ENCODE assay signal across 20 cellular contexts in genomic region chr1:151132676-151133338, GRCh38. TPM values are rescaled to one million over a fixed set of nuclear protein-coding genes. Genes with fewer than 3 reads are reported as not detected.
A peak's percentile ranks its signal among the peaks of the same experiment; 100 is the strongest.
DNase-seq lines count a peak whose midpoint lies in the region; ATAC-seq and TF ChIP-seq lines count a peak whose summit lies in the region.
"Had no signal": no experiment of that assay in that cellular context is flagged by ENCODE, and none has a peak within 500 bp of the region (broad histone marks: within the 10 kb centered on the region; RNA-seq: fewer than 3 reads in every experiment).

No MANE protein-coding gene starts in this region.

- H3K4me3 ChIP-seq in ACC112 (ENCODE audit: low read depth, low read length) (no peak overlapping the region), iPS-15b (ENCODE audit: low read depth, low read length) (peak overlapping the region; percentile 42), trophoblast cell (ENCODE audit: low read depth, low read length) (no peak overlapping the region), PC-9 (no peak overlapping the region)

- CTCF ChIA-PET in PC-9 (lab: Charles Lee): no interaction called here

- H3K4me2 ChIP-seq in trophoblast cell (ENCODE audit: low read length): peak overlapping the region; percentile 81
- no peak overlapping the region for H3K4me2 ChIP-seq in PC-9
- H3K4me2 ChIP-seq: KMS-11 had no signal

- no peak overlapping the region for H3K27ac ChIP-seq in ACC112 (ENCODE audit: low read depth, low read length)
- H3K27ac ChIP-seq in trophoblast cell (ENCODE audit: low read depth, low read length): no peak overlapping the region
- H3K27ac ChIP-seq in PC-9: no peak overlapping the region
- H3K27ac ChIP-seq: HL-60, KMS-11, pancreas had no signal

- H3K9me3 ChIP-seq in iPS-15b (ENCODE audit: control insufficient read depth, insufficient read depth, low read length) (no peaks in the 10 kb centered on the region), trophoblast cell (ENCODE audit: insufficient read depth, low read depth, low read length) (peaks cover 7% of the 10 kb centered on the region), PC-9 (ENCODE audit: insufficient read depth, low read depth) (no peaks in the 10 kb centered on the region)
- H3K9me3 ChIP-seq: pancreas had no signal

- H4K91ac ChIP-seq in trophoblast cell (ENCODE audit: low read depth, low read length): no peak overlapping the region

- no peak overlapping the region for H4K8ac ChIP-seq in trophoblast cell (ENCODE audit: low read depth, low read length)

- POLR2A ChIA-PET in PC-9 (lab: Charles Lee; ENCODE audit: unreplicated experiment): no interaction called here

- H3K4me1 ChIP-seq in ACC112 (ENCODE audit: control insufficient read depth, insufficient read depth, low read length, unreplicated experiment) (peaks cover 6% of the 10 kb centered on the region), iPS-15b (ENCODE audit: control insufficient read depth, insufficient read depth, low read length) (no peaks in the 10 kb centered on the region), trophoblast cell (ENCODE audit: control insufficient read depth in 1 of 2, insufficient read depth in 2 of 2, low read length in 2 of 2) (peaks cover 10 to 17% of the 10 kb centered on the region in 2 experiments), PC-9 (replicated peaks; ENCODE audit: insufficient read depth) (no peaks in the 10 kb centered on the region)
- H3K4me1 ChIP-seq: pancreas had no signal

- no peak overlapping the region for H3K4ac ChIP-seq in trophoblast cell (ENCODE audit: low read depth, low read length)

- peak; percentile 7 for DNase-seq in HuH-7.5 (ENCODE audit: low spot score)
- DNase-seq in trophoblast cell: no peak
- no peak for DNase-seq in amniotic stem cell (lab: John Stamatoyannopoulos, UW)
- DNase-seq in PC-9: no peak
- no peak for DNase-seq in NCI-H1436 treated with DMSO at 0.1 percent for 48 hours (lab: John Stamatoyannopoulos, UW)
- DNase-seq: activated CD4-positive, alpha-beta T cell treated with anti-CD3 and anti-CD28 coated beads for 1 hour; activated gamma-delta T cell treated with Interleukin-2 at 50 U/mL for 16 hours; CD8-positive, alpha-beta memory T cell; cerebellar nuclear complex; foreskin melanocyte; NCI-H1436; NCI-H345 had no signal

- intact Hi-C loops in PC-9 (cut with micrococcal nuclease; ENCODE audit: unreplicated experiment): no loop called here

- no peak overlapping the region for H3K18ac ChIP-seq in trophoblast cell (ENCODE audit: low read length)

- no peak overlapping the region for H2BK120ac ChIP-seq in trophoblast cell (ENCODE audit: insufficient read depth, low read length, poor library complexity)

- H4K12ac ChIP-seq in trophoblast cell (ENCODE audit: low read depth, low read length): no peak overlapping the region

- H3K79me2 ChIP-seq in ACC112 (ENCODE audit: control insufficient read depth, insufficient read depth, low read length, unreplicated experiment): no peaks in the 10 kb centered on the region
- no peaks in the 10 kb centered on the region for H3K79me2 ChIP-seq in trophoblast cell (ENCODE audit: control insufficient read depth, insufficient read depth, low read length, poor library complexity)
- H3K79me2 ChIP-seq in PC-9 (ENCODE audit: low read depth): no peaks in the 10 kb centered on the region

- WGBS in trophoblast cell (ENCODE audit: extremely low coverage, insufficient coverage, insufficient read length): no CpG with 5 or more reads among the region's 77 CpGs

- H4K20me1 ChIP-seq in PC-9 (ENCODE audit: insufficient read depth): no peaks in the 10 kb centered on the region

- peaks cover 25% of the 10 kb centered on the region for H3K27me3 ChIP-seq in ACC112 (ENCODE audit: insufficient read depth, low read length)
- peaks cover 6% of the 10 kb centered on the region for H3K27me3 ChIP-seq in iPS-15b (ENCODE audit: control insufficient read depth, insufficient read depth, low read length)
- H3K27me3 ChIP-seq in trophoblast cell (ENCODE audit: insufficient read depth, low read length): peaks cover 22% of the 10 kb centered on the region
- peaks cover 18% of the 10 kb centered on the region; the same call in 1 of the 2 replicates for H3K27me3 ChIP-seq in PC-9 (ENCODE audit: insufficient read depth, low read depth)

- no peak overlapping the region for H2AK5ac ChIP-seq in trophoblast cell (ENCODE audit: low read length)

- no peak overlapping the region for H2BK12ac ChIP-seq in trophoblast cell (ENCODE audit: low read length)

- peak overlapping the region; percentile 33 for H2AFZ ChIP-seq in ACC112 (ENCODE audit: low read length, unreplicated experiment)
- peak overlapping the region; percentile 76 for H2AFZ ChIP-seq in trophoblast cell (ENCODE audit: insufficient read depth, low read length, poor library complexity)
- no peak overlapping the region for H2AFZ ChIP-seq in PC-9

- no peak overlapping the region for H3K14ac ChIP-seq in trophoblast cell (ENCODE audit: low read length)

- H2BK5ac ChIP-seq in trophoblast cell (ENCODE audit: low read depth, low read length, poor library complexity): no peak overlapping the region

- H3K79me1 ChIP-seq in trophoblast cell (ENCODE audit: low read length): peaks cover 2% of the 10 kb centered on the region

- no peaks in the 10 kb centered on the region for H3K36me3 ChIP-seq in ACC112 (ENCODE audit: insufficient read depth, low read length)
- H3K36me3 ChIP-seq in iPS-15b (ENCODE audit: control insufficient read depth, insufficient read depth, low read length): peaks cover 10% of the 10 kb centered on the region
- peaks cover 0 to 3% of the 10 kb centered on the region in 2 experiments for H3K36me3 ChIP-seq in trophoblast cell (ENCODE audit: control insufficient read depth in 1 of 2, insufficient read depth in 2 of 2, low read length in 2 of 2)
- H3K36me3 ChIP-seq in PC-9 (ENCODE audit: low read depth): no peaks in the 10 kb centered on the region
- H3K36me3 ChIP-seq: pancreas had no signal

- TF ChIP-seq CTCF in PC-9 (conservative IDR thresholded peaks at IDR 0.05): no peak

- H3K9ac ChIP-seq in iPS-15b (ENCODE audit: low read depth, low read length) (no peak overlapping the region), trophoblast cell (ENCODE audit: low read length) (no peak overlapping the region)
- H3K9ac ChIP-seq: KMS-11 had no signal

- no peaks in the 10 kb centered on the region for H3K9me2 ChIP-seq in PC-9 (ENCODE audit: insufficient read depth)

- no peak overlapping the region for H3K23ac ChIP-seq in trophoblast cell (ENCODE audit: low read length)

- no TSS peak for BruUV-seq in PC-9 (replicated peaks; lab: Mats Ljungman, UMichigan)

- ATAC-seq in GM19324 (IDR thresholded peaks at IDR 0.05; ENCODE audit: low FRiP score, unreplicated experiment): no peak

- peaks cover 14% of the 10 kb centered on the region; the same call in 1 of the 2 replicates for H3F3A ChIP-seq in PC-9 (ENCODE audit: insufficient read depth, low read depth)

RNA-seq across cellular contexts. Expression of gene SEMA6C, which starts 13.6 kb away (rescaled TPM):
- polyA plus RNA-seq in trophoblast cell (2013): 3.0 and 3.1 TPM in 2 replicates
- total RNA-seq in PC-9 (2021): 5.6 and 6.1 TPM in 2 replicates

RNA-seq across cellular contexts. Expression of gene TNFAIP8L2, which starts 23.6 kb away (rescaled TPM):
- not detected in 2 replicates for polyA plus RNA-seq in trophoblast cell (2013)
- not detected in 2 replicates for total RNA-seq in PC-9 (2021)
- total RNA-seq: G401, kidney epithelial cell had no signal

RNA-seq across cellular contexts. Expression of gene LYSMD1, which starts 32.9 kb away (rescaled TPM):
- polyA plus RNA-seq in trophoblast cell (2013): 5.7 and 6.0 TPM in 2 replicates
- total RNA-seq in PC-9 (2021): 7.6 and 12.8 TPM in 2 replicates

RNA-seq across cellular contexts. Expression of gene SCNM1, which starts 33.1 kb away (rescaled TPM):
- 52.5 and 53.6 TPM in 2 replicates for polyA plus RNA-seq in trophoblast cell (2013)
- total RNA-seq in PC-9 (2021): 42.5 and 47.7 TPM in 2 replicates

RNA-seq across cellular contexts. Expression of gene TMOD4, which starts 43.0 kb away (rescaled TPM):
- polyA plus RNA-seq in trophoblast cell (2013): not detected in 2 replicates
- 1.2 TPM in 1 of 2 replicates, not detected in the other for total RNA-seq in PC-9 (2021)
- total RNA-seq: G401, kidney epithelial cell had no signal
- polyA plus RNA-seq: pancreas had no signal
